ENCODE assay signal across 20 cellular contexts in the genomic region with DNA sequence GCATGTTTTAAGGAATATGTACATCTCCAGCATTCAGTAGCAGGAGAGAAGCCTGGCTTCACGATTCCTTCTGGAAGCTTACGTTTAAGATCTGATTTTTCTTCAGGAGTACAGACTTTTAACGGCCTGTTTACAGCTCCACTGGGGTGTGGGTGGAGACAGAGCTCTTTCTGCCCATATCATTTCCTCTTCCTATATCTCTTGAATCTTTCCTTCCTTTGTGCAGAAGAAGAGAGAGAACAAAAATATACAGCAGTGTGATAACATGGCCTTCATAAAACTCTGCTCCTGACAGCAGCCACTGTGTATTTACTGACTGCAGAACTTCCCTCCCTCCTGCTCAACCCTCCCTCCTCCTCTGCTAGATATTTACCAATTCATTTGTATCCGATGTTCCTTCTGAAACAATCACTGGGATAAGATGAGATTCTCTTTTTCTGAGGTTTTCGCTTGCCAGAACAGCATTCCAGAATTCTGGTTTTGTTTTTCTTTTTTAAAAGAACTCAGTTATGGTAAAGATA. TPM values are rescaled to one million over a fixed set of nuclear protein-coding genes. Genes with fewer than 3 reads are reported as not detected.
A peak's percentile ranks its signal among the peaks of the same experiment; 100 is the strongest.
DNase-seq lines count a peak whose midpoint lies in the region; ATAC-seq and TF ChIP-seq lines count a peak whose summit lies in the region.
"Had no signal": no experiment of that assay in that cellular context is flagged by ENCODE, and none has a peak within 500 bp of the region (broad histone marks: within the 10 kb centered on the region; RNA-seq: fewer than 3 reads in every experiment).

No MANE protein-coding gene starts in this region.

- peaks cover 11% of the 10 kb centered on the region for H3K27me3 Mint-ChIP-seq in activated CD4-positive, alpha-beta memory T cell treated with anti-CD3 and anti-CD28 coated beads, Interleukin-2, amount 10 ng/mL, durations not matched to agents 7 days and 5 days
- H3K27me3 Mint-ChIP-seq in osteocyte (ENCODE audit: unreplicated experiment): peaks cover 31% of the 10 kb centered on the region

- POLR2A ChIA-PET in activated CD4-positive, alpha-beta memory T cell treated with anti-CD3 and anti-CD28 coated beads, Interleukin-2, amount 10 ng/mL, durations not matched to agents 7 days and 5 days (lab: Charles Lee): interaction anchor here (1.5 to 1.6 kb wide), 2 partner anchors 70 to 151 kb away, joined by 3 to 4 read pairs; a partner anchor contains a TSS

- intact Hi-C loops in left colon (cut with DNase I, micrococcal nuclease): no loop called here

- no peak overlapping the region for H3K27ac ChIP-seq in BLaER1 treated with 17β-estradiol and CSF1 and Interleukin-3, amounts not matched to agents 10 nM and 100 nM
- no peak overlapping the region for H3K27ac ChIP-seq in DND-41 (ENCODE audit: low read length)
- H3K27ac ChIP-seq: body of pancreas, coronary artery, pancreas, tibial artery had no signal

- H3K9me3 ChIP-seq in BLaER1 treated with 17β-estradiol and CSF1 and Interleukin-3, amounts not matched to agents 10 nM and 100 nM (replicated peaks in 1 of 11): peaks cover 0 to 9% (median 7%) of the 10 kb centered on the region in 11 experiments; a peak in 18 of 22 replicates
- no peaks in the 10 kb centered on the region for H3K9me3 ChIP-seq in DND-41 (ENCODE audit: insufficient read depth, low read length, severe bottlenecking)
- H3K9me3 ChIP-seq: body of pancreas, pancreas, tibial artery had no signal

- H3K27ac Mint-ChIP-seq in activated CD4-positive, alpha-beta memory T cell treated with anti-CD3 and anti-CD28 coated beads, Interleukin-2, amount 10 ng/mL, durations not matched to agents 7 days and 5 days: peak overlapping the region; percentile 49
- H3K27ac Mint-ChIP-seq in osteocyte (ENCODE audit: unreplicated experiment): no peak overlapping the region

- CTCF ChIA-PET in activated CD4-positive, alpha-beta memory T cell treated with anti-CD3 and anti-CD28 coated beads, Interleukin-2, amount 10 ng/mL, durations not matched to agents 7 days and 5 days (lab: Charles Lee): interaction anchor here (1.2 to 1.8 kb wide), 2 partner anchors 149 to 151 kb away, joined by 6 to 8 read pairs; no protein-coding TSS in a partner anchor

- H3K4me1 ChIP-seq in BLaER1 treated with 17β-estradiol and CSF1 and Interleukin-3, amounts not matched to agents 10 nM and 100 nM: peaks cover 11 to 26% (median 19%) of the 10 kb centered on the region in 10 experiments; a peak in 18 of 20 replicates
- 0 out of 2 replicates have a peak, but pooled peaks cover 3% of the 10 kb centered on the region for H3K4me1 ChIP-seq in DND-41 (ENCODE audit: insufficient read depth, low read length)

- H3K4me3 Mint-ChIP-seq in activated CD4-positive, alpha-beta memory T cell treated with anti-CD3 and anti-CD28 coated beads, Interleukin-2, amount 10 ng/mL, durations not matched to agents 7 days and 5 days: no peak overlapping the region
- H3K4me3 Mint-ChIP-seq in osteocyte (ENCODE audit: unreplicated experiment): no peak overlapping the region

- peak overlapping the region in 6 of 11 experiments; percentile 4 to 51 (median 12); a peak in 4 of 22 replicates for H3K4me2 ChIP-seq in BLaER1 treated with 17β-estradiol and CSF1 and Interleukin-3, amounts not matched to agents 10 nM and 100 nM
- H3K4me2 ChIP-seq in DND-41 (ENCODE audit: insufficient read depth, low read length): no peak overlapping the region

- TF ChIP-seq CTCF in DND-41 (IDR thresholded peaks at IDR 0.05; ENCODE audit: borderline replicate concordance, extremely low read depth, low read length, poor library complexity, severe bottlenecking) (no peak), osteocyte (IDR thresholded peaks at IDR 0.05) (no peak)

- H3K79me2 ChIP-seq in DND-41 (ENCODE audit: insufficient read depth, low read length): no peaks in the 10 kb centered on the region

- no peak overlapping the region for H3K9ac ChIP-seq in BLaER1 treated with 17β-estradiol and CSF1 and Interleukin-3, amounts not matched to agents 10 nM and 100 nM
- H3K9ac ChIP-seq in DND-41 (ENCODE audit: low read depth, low read length): no peak overlapping the region

- H4K20me1 ChIP-seq in BLaER1 treated with 17β-estradiol and CSF1 and Interleukin-3, amounts not matched to agents 10 nM and 100 nM: no peaks in the 10 kb centered on the region
- no peaks in the 10 kb centered on the region for H4K20me1 ChIP-seq in DND-41 (ENCODE audit: insufficient read depth, low read length)

- H3K4me1 Mint-ChIP-seq in activated CD4-positive, alpha-beta memory T cell treated with anti-CD3 and anti-CD28 coated beads, Interleukin-2, amount 10 ng/mL, durations not matched to agents 7 days and 5 days: peaks cover 25% of the 10 kb centered on the region
- no peaks in the 10 kb centered on the region for H3K4me1 Mint-ChIP-seq in osteocyte (ENCODE audit: unreplicated experiment)

- H3K9me3 Mint-ChIP-seq in activated CD4-positive, alpha-beta memory T cell treated with anti-CD3 and anti-CD28 coated beads, Interleukin-2, amount 10 ng/mL, durations not matched to agents 7 days and 5 days: peaks cover 5% of the 10 kb centered on the region
- H3K9me3 Mint-ChIP-seq in osteocyte (ENCODE audit: unreplicated experiment): no peaks in the 10 kb centered on the region

- peak overlapping the region; percentile 34 for H2AFZ ChIP-seq in DND-41 (ENCODE audit: low read depth, low read length)

- DNase-seq in DND-41 (no peak), left colon (no peak), amygdala (lab: John Stamatoyannopoulos, UW) (no peak), osteocyte (ENCODE audit: extremely low spot score, unreplicated experiment) (no peak), anterior cingulate cortex (lab: John Stamatoyannopoulos, UW) (no peak)
- no peak for DNase-seq in activated CD4-positive, alpha-beta memory T cell treated with anti-CD3 and anti-CD28 coated beads, Interleukin-2, amount 10 ng/mL, durations not matched to agents 7 days and 5 days
- DNase-seq: activated CD4-positive, alpha-beta T cell treated with anti-CD3 and anti-CD28 coated beads for 1 hour; body of pancreas; foreskin melanocyte; IMR-90; left ventricle myocardium superior; NCI-H2081; NCI-H510A treated with DMSO at 0.1 percent for 48 hours; pancreas; SHP77; stimulated activated CD4-positive, alpha-beta T cell treated with anti-CD3 and anti-CD28 coated beads, Interleukin-4, amount 100 ng/mL, for 24 hours; tibial artery had no signal

- ATAC-seq in DND-41 (ENCODE audit: insufficient read depth, low read depth): 0 out of 3 replicates have a peak, but pooled peaks have one; percentile 44
- ATAC-seq in left colon: peak; percentile 72
- no peak for ATAC-seq in HG03045 (IDR thresholded peaks at IDR 0.05; ENCODE audit: unreplicated experiment)
- ATAC-seq: body of pancreas, left ventricle myocardium superior, pancreas had no signal

- no peaks in the 10 kb centered on the region for H3K36me3 ChIP-seq in BLaER1 treated with 17β-estradiol and CSF1 and Interleukin-3, amounts not matched to agents 10 nM and 100 nM
- H3K36me3 ChIP-seq in DND-41 (ENCODE audit: insufficient read depth, low read length): no peaks in the 10 kb centered on the region
- H3K36me3 ChIP-seq: pancreas, tibial artery had no signal

- no peak overlapping the region for H3K4me3 ChIP-seq in BLaER1 treated with 17β-estradiol and CSF1 and Interleukin-3, amounts not matched to agents 10 nM and 100 nM
- no peak overlapping the region for H3K4me3 ChIP-seq in DND-41 (ENCODE audit: low read depth in 1 of 2, low read length in 2 of 2)
- H3K4me3 ChIP-seq: body of pancreas, coronary artery, pancreas, tibial artery had no signal

- no peaks in the 10 kb centered on the region for H3K27me3 ChIP-seq in BLaER1 treated with 17β-estradiol and CSF1 and Interleukin-3, amounts not matched to agents 10 nM and 100 nM
- H3K27me3 ChIP-seq in DND-41 (ENCODE audit: insufficient read depth, low read length, poor library complexity): peaks cover 4% of the 10 kb centered on the region
- H3K27me3 ChIP-seq: body of pancreas, pancreas, tibial artery had no signal

- no peaks in the 10 kb centered on the region for H3K36me3 Mint-ChIP-seq in activated CD4-positive, alpha-beta memory T cell treated with anti-CD3 and anti-CD28 coated beads, Interleukin-2, amount 10 ng/mL, durations not matched to agents 7 days and 5 days (ENCODE audit: low read depth)
- H3K36me3 Mint-ChIP-seq in osteocyte (ENCODE audit: unreplicated experiment): no peaks in the 10 kb centered on the region

RNA-seq across cellular contexts. Expression of a gene that starts 34.1 kb away (rescaled TPM):
- total RNA-seq in activated CD4-positive, alpha-beta memory T cell treated with anti-CD3 and anti-CD28 coated beads, Interleukin-2, amount 10 ng/mL, durations not matched to agents 7 days and 5 days: not detected
- 1 to 10 TPM; 4.2 to 7.1 TPM for total RNA-seq in left colon
- total RNA-seq in osteocyte: 0.16 TPM in 1 of 2 replicates, not detected in the other
